In genomic region chr16:82643936-82644630, GRCh38 we compare ENCODE assay signal across 19 cellular contexts. TPM values are rescaled to one million over a fixed set of nuclear protein-coding genes. Genes with fewer than 3 reads are reported as not detected.
"Had no signal": no experiment of that assay in that cellular context is flagged by ENCODE, and none has a peak within 500 bp of the region (broad histone marks: within the 10 kb centered on the region; RNA-seq: fewer than 3 reads in every experiment).

No MANE protein-coding gene starts in this region.

- H3K27ac Mint-ChIP-seq: activated T-helper 17 cell treated with anti-CD3 and anti-CD28 coated beads, Interleukin-2, amount 50 U/mL, for 72 hours; memory B cell; natural killer cell treated with Interleukin-12 subunit alpha and Interleukin-12 subunit beta and Interleukin-15 and Interleukin-18, amount 100 ng/mL, for 72 hours had no signal

- H3K27me3 Mint-ChIP-seq: activated T-helper 17 cell treated with anti-CD3 and anti-CD28 coated beads, Interleukin-2, amount 50 U/mL, for 72 hours had no signal

- H3K9me3 ChIP-seq: gastrocnemius medialis, heart left ventricle, transverse colon had no signal

- H3K4me3 ChIP-seq: cardiac muscle cell, gastrocnemius medialis, heart left ventricle, skin epidermis, transverse colon had no signal

- H3K27me3 ChIP-seq: cardiac muscle cell, gastrocnemius medialis, heart left ventricle, transverse colon had no signal

- H3K9me3 Mint-ChIP-seq: activated T-helper 17 cell treated with anti-CD3 and anti-CD28 coated beads, Interleukin-2, amount 50 U/mL, for 72 hours had no signal

- H3K36me3 Mint-ChIP-seq: memory B cell; natural killer cell treated with Interleukin-12 subunit alpha and Interleukin-12 subunit beta and Interleukin-15 and Interleukin-18, amount 100 ng/mL, for 72 hours had no signal

- FAIRE-seq: astrocyte had no signal

- DNase-seq: activated CD4-positive, alpha-beta T cell treated with anti-CD3 and anti-CD28 coated beads, Interleukin-2, amount 50 U/mL, for 48 hours; activated naive CD4-positive, alpha-beta T cell treated with Interleukin-2 at 50 U/mL for 16 hours; erythroblast; gastrocnemius medialis; heart left ventricle; left ventricle myocardium superior; nucleus accumbens; stimulated activated CD4-positive, alpha-beta T cell treated with anti-CD3 and anti-CD28 coated beads, Interleukin-15, amount 100 ng/mL, for 24 hours; stimulated activated CD4-positive, alpha-beta T cell treated with anti-CD3 and anti-CD28 coated beads, Interleukin-4, amount 100 ng/mL, for 24 hours; stimulated activated naive CD8-positive, alpha-beta T cell treated with anti-CD3 and anti-CD28 coated beads, Interleukin-15, Interleukin-2, amounts not matched to agents 100 U/mL and 50 U/mL, for 24 hours; T-helper 9 cell; transverse colon had no signal

- H3K36me3 ChIP-seq: cardiac muscle cell, gastrocnemius medialis, heart left ventricle, transverse colon had no signal

- ATAC-seq: activated T-helper 17 cell treated with anti-CD3 and anti-CD28 coated beads, Interleukin-2, amount 50 U/mL, for 72 hours; gastrocnemius medialis; left ventricle myocardium superior; natural killer cell treated with Interleukin-12 subunit alpha and Interleukin-12 subunit beta and Interleukin-15 and Interleukin-18, amount 100 ng/mL, for 72 hours; stimulated activated naive CD8-positive, alpha-beta T cell treated with anti-CD3 and anti-CD28 coated beads, Interleukin-15, Interleukin-2, amounts not matched to agents 100 U/mL and 50 U/mL, for 24 hours had no signal

- H3K4me3 Mint-ChIP-seq: activated T-helper 17 cell treated with anti-CD3 and anti-CD28 coated beads, Interleukin-2, amount 50 U/mL, for 72 hours; memory B cell; natural killer cell treated with Interleukin-12 subunit alpha and Interleukin-12 subunit beta and Interleukin-15 and Interleukin-18, amount 100 ng/mL, for 72 hours had no signal

- H3K27ac ChIP-seq: cardiac muscle cell, gastrocnemius medialis, heart left ventricle, skin epidermis, transverse colon, VCaP had no signal

RNA-seq across cellular contexts. Expression of gene CDH13, which starts 17.3 kb away (rescaled TPM):
- total RNA-seq: activated T-helper 17 cell treated with anti-CD3 and anti-CD28 coated beads, Interleukin-2, amount 50 U/mL, for 72 hours; natural killer cell treated with Interleukin-12 subunit alpha and Interleukin-12 subunit beta and Interleukin-15 and Interleukin-18, amount 100 ng/mL, for 72 hours had no signal
